ENCODE assay signal across 8 cellular contexts in the genomic region with DNA sequence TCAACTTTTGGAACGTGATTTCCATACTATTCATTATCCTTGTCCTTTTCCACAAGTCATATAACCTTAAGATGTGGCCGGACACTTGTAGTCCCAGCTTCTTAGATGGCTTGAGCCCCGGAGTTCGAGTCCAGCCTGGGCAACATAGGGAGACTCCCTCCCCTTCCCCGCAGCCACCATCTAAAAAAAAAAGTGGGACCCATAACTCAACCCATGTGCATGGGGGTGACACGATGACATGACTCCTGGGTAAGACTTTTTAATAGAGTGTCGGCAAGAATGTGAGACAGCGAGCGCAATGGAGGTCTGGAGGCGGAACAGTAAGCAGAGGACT. TPM values are rescaled to one million over a fixed set of nuclear protein-coding genes. Genes with fewer than 3 reads are reported as not detected.
DNase-seq lines count a peak whose midpoint lies in the region; ATAC-seq and TF ChIP-seq lines count a peak whose summit lies in the region.

No MANE protein-coding gene starts in this region.

- H3K4me1 ChIP-seq in KMS-11 (ENCODE audit: low read depth, poor library complexity, severe bottlenecking) (peaks cover 18% of the 10 kb centered on the region), body of pancreas (peaks cover 15% of the 10 kb centered on the region), thymus (ENCODE audit: control insufficient read depth, insufficient read depth, low read length) (peaks cover 9% of the 10 kb centered on the region)

- H3K9me3 ChIP-seq in body of pancreas, result no peaks in the 10 kb centered on the region
- H3K9me3 ChIP-seq in thymus (ENCODE audit: control insufficient read depth), result no peaks in the 10 kb centered on the region

- H3K27ac Mint-ChIP-seq in CD14-positive monocyte, result peak overlapping the region; percentile 97 to 100 (median 99)

- H3K79me2 ChIP-seq in KMS-11 (ENCODE audit: insufficient read depth, low read depth), result no peaks in the 10 kb centered on the region

- H3K4me1 Mint-ChIP-seq in CD14-positive monocyte, result peaks cover 19% of the 10 kb centered on the region

- no peak for TF ChIP-seq POLR2A in body of pancreas (IDR thresholded peaks at IDR 0.05)

- H3K4me3 Mint-ChIP-seq in CD14-positive monocyte, result peak overlapping the region; percentile 96 to 99

- peak overlapping the region; percentile 84 for H3K9ac ChIP-seq in KMS-11

- TF ChIP-seq CTCF in CD14-positive monocyte (IDR thresholded peaks at IDR 0.05) (no peak), KMS-11 (conservative IDR thresholded peaks at IDR 0.05; ENCODE audit: low read depth, low read length) (no peak), body of pancreas (IDR thresholded peaks at IDR 0.05) (no peak)

- H4K20me1 ChIP-seq in KMS-11 (ENCODE audit: insufficient read depth), result no peaks in the 10 kb centered on the region

- H3K27ac ChIP-seq in KMS-11 (peak overlapping the region; percentile 83), body of pancreas (peak overlapping the region; percentile 92 to 99 (median 96)), thymus (ENCODE audit: low read depth) (peak overlapping the region; percentile 94)

- H3K36me3 ChIP-seq in KMS-11 (ENCODE audit: insufficient read depth), result no peaks in the 10 kb centered on the region
- H3K36me3 ChIP-seq in body of pancreas (replicated peaks in 1 of 2; ENCODE audit: insufficient read depth in 1 of 2, low read depth in 2 of 2), result peaks cover 0 to 2% of the 10 kb centered on the region in 2 donors
- no peaks in the 10 kb centered on the region for H3K36me3 ChIP-seq in thymus (ENCODE audit: control insufficient read depth, insufficient read depth)

- peak overlapping the region; percentile 85 for H2AFZ ChIP-seq in KMS-11 (ENCODE audit: low read depth)

- H3K27me3 Mint-ChIP-seq in CD14-positive monocyte (ENCODE audit: low read depth in 3 of 3), result peaks cover 0 to 2% (median 0%) of the 10 kb centered on the region in 3 donors

- ATAC-seq in body of pancreas (peak; percentile 17), left lobe of liver (peak; percentile 2), GM21529 (IDR thresholded peaks at IDR 0.05; ENCODE audit: unreplicated experiment) (no peak)

- peak overlapping the region; percentile 39; the same call in 1 of the 2 replicates for H3K4me2 ChIP-seq in KMS-11

- peak overlapping the region; percentile 16 for H3K4me3 ChIP-seq in KMS-11 (IDR thresholded peaks at IDR 0.05; ENCODE audit: insufficient read depth, low read depth, low read length)
- peak overlapping the region; percentile 31 to 89 for H3K4me3 ChIP-seq in body of pancreas
- peak overlapping the region; percentile 79 for H3K4me3 ChIP-seq in thymus (ENCODE audit: low read length)

- DNase-seq in CD14-positive monocyte (ENCODE audit: low spot score) (no peak), body of pancreas (no peak), left lobe of liver (ENCODE audit: low spot score) (no peak), kidney tubule cell (ENCODE audit: low spot score) (no peak)
- no peak for DNase-seq in activated CD4-positive, CD25-positive, alpha-beta regulatory T cell treated with anti-CD3 and anti-CD28 coated beads, Interleukin-2, amount 50 U/mL, for 72 hours

- peaks cover 0 to 2% (median 0%) of the 10 kb centered on the region in 7 donors for H3K9me3 Mint-ChIP-seq in CD14-positive monocyte

- H3K36me3 Mint-ChIP-seq in CD14-positive monocyte, result peaks cover 30 to 37% of the 10 kb centered on the region in 2 donors

- 2 to 3% methylated on average over 10 of the region's 10 CpGs for WGBS in body of pancreas, 2 donors
- 13% methylated on average over 10 of the region's 10 CpGs for WGBS in thymus

- intact Hi-C loops in CD14-positive monocyte (cut with micrococcal nuclease), result no loop called here
- intact Hi-C loops in body of pancreas (cut with DNase I), result no loop called here

- H3K27me3 ChIP-seq in KMS-11 (ENCODE audit: insufficient read depth, low read depth), result no peaks in the 10 kb centered on the region
- H3K27me3 ChIP-seq in body of pancreas, result no peaks in the 10 kb centered on the region
- H3K27me3 ChIP-seq in thymus (ENCODE audit: control insufficient read depth, insufficient read depth), result no peaks in the 10 kb centered on the region

RNA-seq across cellular contexts. Expression of gene MIA3, which starts 25.7 kb away (rescaled TPM):
- polyA plus RNA-seq in CD14-positive monocyte (10 to 100 TPM; 19.8 to 37.1 TPM), thymus (33.1 TPM)
- total RNA-seq in body of pancreas (10 to 100 TPM; 32.2 to 44.8 TPM), left lobe of liver (89.7 TPM)

RNA-seq across cellular contexts. Expression of gene TAF1A, which starts 53.8 kb away (rescaled TPM):
- polyA plus RNA-seq in CD14-positive monocyte, result 1 to 10 TPM; 1.3 to 2.5 TPM
- 10 to 100 TPM in 1 of 2 donors, under 1 TPM in 1; 0.99 to 15.8 TPM for total RNA-seq in body of pancreas
- total RNA-seq in left lobe of liver, result 2.2 TPM
- 2.9 TPM for polyA plus RNA-seq in thymus

Comparison
In these comparisons a context has a peak if more than half of its experiments do, and no peak if none do; other contexts are left out.
1. H3K4me3 ChIP-seq: peak in every context shown above with its lines; median percentile 79 in thymus; 60 in body of pancreas; 16 in KMS-11.